8 cellular contexts compared by ENCODE assay signal in the genomic region with DNA sequence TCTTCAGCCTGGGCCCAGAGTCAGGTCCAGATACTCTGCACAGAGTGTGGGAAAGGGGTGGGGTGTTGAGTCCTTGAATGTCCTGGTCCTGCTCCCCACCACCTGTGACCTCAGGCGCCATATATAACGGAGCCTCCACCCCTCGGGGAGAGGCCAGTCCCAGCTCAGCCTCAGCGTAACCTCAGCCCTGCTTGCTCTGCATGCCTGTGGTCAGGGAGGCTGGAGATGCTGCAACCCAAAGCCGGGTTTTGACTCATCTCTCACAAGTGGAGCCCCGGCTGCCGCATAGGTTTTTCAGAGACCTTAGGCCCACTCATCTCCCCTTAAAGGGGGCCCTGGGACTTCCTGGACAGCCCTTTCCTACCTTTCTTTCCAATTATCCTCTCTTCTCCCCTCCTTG. TPM values are rescaled to one million over a fixed set of nuclear protein-coding genes. Genes with fewer than 3 reads are reported as not detected.
DNase-seq lines count a peak whose midpoint lies in the region; ATAC-seq and TF ChIP-seq lines count a peak whose summit lies in the region.

No MANE protein-coding gene starts in this region.

- peak; percentile 97 for DNase-seq in GM12865 (ENCODE audit: low read depth)
- peak; percentile 81 for DNase-seq in M059J (ENCODE audit: low read depth)
- DNase-seq in activated T-cell treated with anti-CD3 and anti-CD28 coated beads, Interleukin-2, amount 50 U/mL, for 24 hours: peak; percentile 78
- peak; percentile 60 for DNase-seq in kidney tubule cell (ENCODE audit: low spot score)
- DNase-seq in transverse colon: peak; percentile 57
- no peak for DNase-seq in hypothalamus (lab: John Stamatoyannopoulos, UW)
- DNase-seq in mesenteric fat pad (ENCODE audit: low spot score): no peak

- in situ Hi-C loops in transverse colon (cut with MboI; ENCODE audit: low pct_ligation_motif_present in 1 of 4, low pct_unique_long_range_greater_than_20kb in 1 of 4, low sequenced_read_pairs in 3 of 4): no loop called here

- peak overlapping the region; percentile 90 for H3K4me3 Mint-ChIP-seq in activated T-cell treated with anti-CD3 and anti-CD28 coated beads, Interleukin-2, amount 50 U/mL, for 24 hours

- H3K4me3 ChIP-seq in GM12865 (ENCODE audit: low read depth, low read length) (peak overlapping the region; percentile 65), transverse colon (no peak overlapping the region)

- peak overlapping the region; percentile 89 for H3K27ac Mint-ChIP-seq in activated T-cell treated with anti-CD3 and anti-CD28 coated beads, Interleukin-2, amount 50 U/mL, for 24 hours

- no peaks in the 10 kb centered on the region for H3K36me3 ChIP-seq in transverse colon

- H3K4me1 Mint-ChIP-seq in activated T-cell treated with anti-CD3 and anti-CD28 coated beads, Interleukin-2, amount 50 U/mL, for 24 hours (ENCODE audit: low read depth): peaks cover 90% of the 10 kb centered on the region

- intact Hi-C loops in transverse colon (cut with DNase I; ENCODE audit: low total_unique reads): no loop called here

- TF ChIP-seq CTCF in GM12865 (IDR thresholded peaks at IDR 0.05; ENCODE audit: insufficient read depth, low read depth, low read length, missing control alignments) (no peak), transverse colon (IDR thresholded peaks at IDR 0.05) (no peak)

- no peak for TF ChIP-seq POLR2A in transverse colon (IDR thresholded peaks at IDR 0.05)

- 44 to 63% methylated on average over 3 to 5 of the region's 7 CpGs for WGBS in transverse colon (ENCODE audit: low coverage in 1 of 2), 2 donors

- ATAC-seq in GM21825 (IDR thresholded peaks at IDR 0.05; ENCODE audit: unreplicated experiment): peak; percentile 59

- H3K27me3 Mint-ChIP-seq in activated T-cell treated with anti-CD3 and anti-CD28 coated beads, Interleukin-2, amount 50 U/mL, for 24 hours: no peaks in the 10 kb centered on the region

- peaks cover 54% of the 10 kb centered on the region for H3K36me3 Mint-ChIP-seq in activated T-cell treated with anti-CD3 and anti-CD28 coated beads, Interleukin-2, amount 50 U/mL, for 24 hours (ENCODE audit: low read depth)

- H3K9me3 Mint-ChIP-seq in activated T-cell treated with anti-CD3 and anti-CD28 coated beads, Interleukin-2, amount 50 U/mL, for 24 hours: no peaks in the 10 kb centered on the region

- peaks cover 0 to 39% (median 13%) of the 10 kb centered on the region in 4 donors for H3K4me1 ChIP-seq in transverse colon

- no peaks in the 10 kb centered on the region for H3K27me3 ChIP-seq in transverse colon

- TF ChIP-seq EP300 in transverse colon (IDR thresholded peaks at IDR 0.05; ENCODE audit: low read depth): no peak

- peak overlapping the region; percentile 35 to 66 (median 50) for H3K27ac ChIP-seq in transverse colon

- no peaks in the 10 kb centered on the region for H3K9me3 ChIP-seq in transverse colon

RNA-seq across cellular contexts. Expression of gene ITGB7, which starts 1.3 kb away (rescaled TPM):
- not detected in 2 replicates for total RNA-seq in M059J (2014; rRNA removed; shearing (Covaris generic))
- 1 to 10 TPM in 3 of 4 donors, under 1 TPM in 1; 0.60 to 8.3 (median 2.9) TPM for total RNA-seq in transverse colon
- 2.3 TPM for total RNA-seq in mesenteric fat pad

RNA-seq across cellular contexts. Expression of gene CSAD, which starts 25.0 kb away (rescaled TPM):
- 0.89 and 2.6 TPM in 2 replicates for total RNA-seq in M059J (2014; rRNA removed; shearing (Covaris generic))
- total RNA-seq in transverse colon (100 to 1,000 TPM in 1 of 4 donors, 10 to 100 TPM in 3; 29.1 to 142 (median 39.2) TPM), mesenteric fat pad (296 TPM)

RNA-seq across cellular contexts. Expression of gene ZNF740, which starts 25.2 kb away (rescaled TPM):
- total RNA-seq in M059J (2014; rRNA removed; shearing (Covaris generic)): 9.5 and 11.7 TPM in 2 replicates
- total RNA-seq in transverse colon (10 to 100 TPM in 3 of 4 donors, 1 to 10 TPM in 1; 9.7 to 21.9 (median 16.3) TPM), mesenteric fat pad (39.7 TPM)

RNA-seq across cellular contexts. Expression of gene RARG, which starts 26.3 kb away (rescaled TPM):
- 16.7 and 22.1 TPM in 2 replicates for total RNA-seq in M059J (2014; rRNA removed; shearing (Covaris generic))
- total RNA-seq in transverse colon: 10 to 100 TPM in 1 of 4 donors, 1 to 10 TPM in 2, not detected in 1; 2.6 to 15.4 (median 7.6) TPM
- 18.0 TPM for total RNA-seq in mesenteric fat pad

Comparison
In these comparisons a context has a peak if more than half of its experiments do, and no peak if none do; other contexts are left out.
1. DNase-seq: peak in GM12865 (single experiment), M059J (single experiment), activated T-cell treated with anti-CD3 and anti-CD28 coated beads, Interleukin-2, amount 50 U/mL, for 24 hours (single experiment), kidney tubule cell (single experiment) and transverse colon (single experiment); none in hypothalamus (0 of 51) and mesenteric fat pad (single experiment).